Comparison of ENCODE assay signal across 1 cellular context in the genomic region with DNA sequence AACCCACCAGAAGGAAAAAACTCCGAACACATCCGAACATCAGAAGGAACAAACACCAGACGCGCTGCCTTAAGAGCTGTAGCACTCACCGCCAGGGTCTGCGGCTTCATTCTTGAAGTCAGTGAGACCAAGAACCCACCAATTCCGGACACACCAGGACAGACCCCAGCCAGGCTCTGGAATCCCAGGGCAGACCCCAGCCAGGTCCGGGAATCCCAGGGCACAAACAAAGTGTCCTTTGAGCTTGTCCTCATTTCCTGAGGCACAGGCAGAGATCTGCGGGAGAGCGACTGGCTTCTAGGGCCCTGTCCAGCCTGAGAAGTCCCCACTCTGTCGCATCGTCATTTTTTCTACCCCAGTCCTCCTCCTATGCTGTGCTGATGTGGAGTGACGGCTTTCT.
TF ChIP-seq lines count a peak whose summit lies in the region.

No MANE protein-coding gene starts in this region.

TF ChIP-seq in K562, 482 proteins besides CTCF, POLR2A, EP300 and RAD21:
- TF ChIP-seq, protein P1, sequence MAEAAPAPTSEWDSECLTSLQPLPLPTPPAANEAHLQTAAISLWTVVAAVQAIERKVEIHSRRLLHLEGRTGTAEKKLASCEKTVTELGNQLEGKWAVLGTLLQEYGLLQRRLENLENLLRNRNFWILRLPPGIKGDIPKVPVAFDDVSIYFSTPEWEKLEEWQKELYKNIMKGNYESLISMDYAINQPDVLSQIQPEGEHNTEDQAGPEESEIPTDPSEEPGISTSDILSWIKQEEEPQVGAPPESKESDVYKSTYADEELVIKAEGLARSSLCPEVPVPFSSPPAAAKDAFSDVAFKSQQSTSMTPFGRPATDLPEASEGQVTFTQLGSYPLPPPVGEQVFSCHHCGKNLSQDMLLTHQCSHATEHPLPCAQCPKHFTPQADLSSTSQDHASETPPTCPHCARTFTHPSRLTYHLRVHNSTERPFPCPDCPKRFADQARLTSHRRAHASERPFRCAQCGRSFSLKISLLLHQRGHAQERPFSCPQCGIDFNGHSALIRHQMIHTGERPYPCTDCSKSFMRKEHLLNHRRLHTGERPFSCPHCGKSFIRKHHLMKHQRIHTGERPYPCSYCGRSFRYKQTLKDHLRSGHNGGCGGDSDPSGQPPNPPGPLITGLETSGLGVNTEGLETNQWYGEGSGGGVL (CRISPR knock-in tag; IDR thresholded peaks at IDR 0.05): no peak
- TF ChIP-seq ZNF224 (CRISPR knock-in tag; IDR thresholded peaks at IDR 0.05) (no peak), CHCHD3 (CRISPR knock-in tag; IDR thresholded peaks at IDR 0.05) (no peak), THAP7 (CRISPR knock-in tag; IDR thresholded peaks at IDR 0.05) (no peak), ZMIZ1 (IDR thresholded peaks at IDR 0.05; ENCODE audit: low read depth in 2 of 2, low read length in 2 of 2) (no peak), ZNF644 (tag; IDR thresholded peaks at IDR 0.05; ENCODE audit: low read depth) (no peak), ZNF699 (CRISPR knock-in tag; IDR thresholded peaks at IDR 0.05; ENCODE audit: insufficient replicate concordance) (no peak), HNRNPL (IDR thresholded peaks at IDR 0.05; ENCODE audit: low read depth, low read length) (no peak), EGR1 (conservative IDR thresholded peaks at IDR 0.05) (no peak), CBX2 (IDR thresholded peaks at IDR 0.05; ENCODE audit: insufficient read depth, low read length, poor library complexity, severe bottlenecking) (no peak), ZNF75A (CRISPR knock-in tag; IDR thresholded peaks at IDR 0.05) (no peak), ZNF609 (CRISPR knock-in tag; IDR thresholded peaks at IDR 0.05; ENCODE audit: borderline replicate concordance) (no peak), NCOA2 (IDR thresholded peaks at IDR 0.05; ENCODE audit: partially characterized antibody in 2 of 2) (no peak), STAT5B (CRISPR knock-in tag; IDR thresholded peaks at IDR 0.05) (no peak)
- TF ChIP-seq, protein P2, sequence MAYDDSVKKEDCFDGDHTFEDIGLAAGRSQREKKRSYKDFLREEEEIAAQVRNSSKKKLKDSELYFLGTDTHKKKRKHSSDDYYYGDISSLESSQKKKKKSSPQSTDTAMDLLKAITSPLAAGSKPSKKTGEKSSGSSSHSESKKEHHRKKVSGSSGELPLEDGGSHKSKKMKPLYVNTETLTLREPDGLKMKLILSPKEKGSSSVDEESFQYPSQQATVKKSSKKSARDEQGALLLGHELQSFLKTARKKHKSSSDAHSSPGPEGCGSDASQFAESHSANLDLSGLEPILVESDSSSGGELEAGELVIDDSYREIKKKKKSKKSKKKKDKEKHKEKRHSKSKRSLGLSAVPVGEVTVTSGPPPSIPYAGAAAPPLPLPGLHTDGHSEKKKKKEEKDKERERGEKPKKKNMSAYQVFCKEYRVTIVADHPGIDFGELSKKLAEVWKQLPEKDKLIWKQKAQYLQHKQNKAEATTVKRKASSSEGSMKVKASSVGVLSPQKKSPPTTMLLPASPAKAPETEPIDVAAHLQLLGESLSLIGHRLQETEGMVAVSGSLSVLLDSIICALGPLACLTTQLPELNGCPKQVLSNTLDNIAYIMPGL (CRISPR knock-in tag; IDR thresholded peaks at IDR 0.05): no peak
- TF ChIP-seq, protein P3, sequence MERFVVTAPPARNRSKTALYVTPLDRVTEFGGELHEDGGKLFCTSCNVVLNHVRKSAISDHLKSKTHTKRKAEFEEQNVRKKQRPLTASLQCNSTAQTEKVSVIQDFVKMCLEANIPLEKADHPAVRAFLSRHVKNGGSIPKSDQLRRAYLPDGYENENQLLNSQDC (CRISPR knock-in tag; IDR thresholded peaks at IDR 0.05): no peak
